In genomic region chr6:119517428-119517827, GRCh38 we compare ENCODE assay signal across 1 cellular context.
TF ChIP-seq lines count a peak whose summit lies in the region.

No MANE protein-coding gene starts in this region.

TF ChIP-seq in K562, 482 proteins besides CTCF, POLR2A, EP300 and RAD21 (continued from another document):
- TF ChIP-seq, protein P1, sequence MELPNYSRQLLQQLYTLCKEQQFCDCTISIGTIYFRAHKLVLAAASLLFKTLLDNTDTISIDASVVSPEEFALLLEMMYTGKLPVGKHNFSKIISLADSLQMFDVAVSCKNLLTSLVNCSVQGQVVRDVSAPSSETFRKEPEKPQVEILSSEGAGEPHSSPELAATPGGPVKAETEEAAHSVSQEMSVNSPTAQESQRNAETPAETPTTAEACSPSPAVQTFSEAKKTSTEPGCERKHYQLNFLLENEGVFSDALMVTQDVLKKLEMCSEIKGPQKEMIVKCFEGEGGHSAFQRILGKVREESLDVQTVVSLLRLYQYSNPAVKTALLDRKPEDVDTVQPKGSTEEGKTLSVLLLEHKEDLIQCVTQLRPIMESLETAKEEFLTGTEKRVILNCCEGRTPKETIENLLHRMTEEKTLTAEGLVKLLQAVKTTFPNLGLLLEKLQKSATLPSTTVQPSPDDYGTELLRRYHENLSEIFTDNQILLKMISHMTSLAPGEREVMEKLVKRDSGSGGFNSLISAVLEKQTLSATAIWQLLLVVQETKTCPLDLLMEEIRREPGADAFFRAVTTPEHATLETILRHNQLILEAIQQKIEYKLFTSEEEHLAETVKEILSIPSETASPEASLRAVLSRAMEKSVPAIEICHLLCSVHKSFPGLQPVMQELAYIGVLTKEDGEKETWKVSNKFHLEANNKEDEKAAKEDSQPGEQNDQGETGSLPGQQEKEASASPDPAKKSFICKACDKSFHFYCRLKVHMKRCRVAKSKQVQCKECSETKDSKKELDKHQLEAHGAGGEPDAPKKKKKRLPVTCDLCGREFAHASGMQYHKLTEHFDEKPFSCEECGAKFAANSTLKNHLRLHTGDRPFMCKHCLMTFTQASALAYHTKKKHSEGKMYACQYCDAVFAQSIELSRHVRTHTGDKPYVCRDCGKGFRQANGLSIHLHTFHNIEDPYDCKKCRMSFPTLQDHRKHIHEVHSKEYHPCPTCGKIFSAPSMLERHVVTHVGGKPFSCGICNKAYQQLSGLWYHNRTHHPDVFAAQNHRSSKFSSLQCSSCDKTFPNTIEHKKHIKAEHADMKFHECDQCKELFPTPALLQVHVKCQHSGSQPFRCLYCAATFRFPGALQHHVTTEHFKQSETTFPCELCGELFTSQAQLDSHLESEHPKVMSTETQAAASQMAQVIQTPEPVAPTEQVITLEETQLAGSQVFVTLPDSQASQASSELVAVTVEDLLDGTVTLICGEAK (IDR thresholded peaks at IDR 0.05): no peak
- TF ChIP-seq, protein P1 (CRISPR knock-in tag; IDR thresholded peaks at IDR 0.05): no peak
- no peak for TF ChIP-seq MAFK (IDR thresholded peaks at IDR 0.05; ENCODE audit: low read length)
- no peak for TF ChIP-seq MTF1 (CRISPR knock-in tag; IDR thresholded peaks at IDR 0.05; ENCODE audit: borderline replicate concordance)
- TF ChIP-seq, protein P2, sequence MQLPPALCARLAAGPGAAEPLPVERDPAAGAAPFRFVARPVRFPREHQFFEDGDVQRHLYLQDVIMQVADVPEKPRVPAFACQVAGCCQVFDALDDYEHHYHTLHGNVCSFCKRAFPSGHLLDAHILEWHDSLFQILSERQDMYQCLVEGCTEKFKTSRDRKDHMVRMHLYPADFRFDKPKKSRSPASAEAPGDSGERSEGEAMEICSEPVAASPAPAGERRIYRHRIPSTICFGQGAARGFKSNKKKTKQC (CRISPR knock-in tag; IDR thresholded peaks at IDR 0.05): no peak
- no peak for TF ChIP-seq KAT2B (IDR thresholded peaks at IDR 0.05; ENCODE audit: low read depth, low read length)
- no peak for TF ChIP-seq MIER1 (IDR thresholded peaks at IDR 0.05; ENCODE audit: low read depth)
